12 cellular contexts compared by ENCODE assay signal in genomic region chr9:5499889-5500398, GRCh38. TPM values are rescaled to one million over a fixed set of nuclear protein-coding genes. Genes with fewer than 3 reads are reported as not detected.
DNase-seq lines count a peak whose midpoint lies in the region; ATAC-seq, FAIRE-seq and TF ChIP-seq lines count a peak whose summit lies in the region.
"Had no signal": no experiment of that assay in that cellular context is flagged by ENCODE, and none has a peak within 500 bp of the region (broad histone marks: within the 10 kb centered on the region; RNA-seq: fewer than 3 reads in every experiment).

No MANE protein-coding gene starts in this region.

- peak overlapping the region; percentile 56 for H3K4me2 ChIP-seq in K562 (ENCODE audit: insufficient read depth, low read length)

- FAIRE-seq in K562 (lab: Jason Lieb, UNC): peak; percentile 84
- no peak for FAIRE-seq in kidney (lab: Jason Lieb, UNC)
- FAIRE-seq: TTC549 had no signal

- TF ChIP-seq RAD21 in K562 (CRISPR knock-in tag; conservative IDR thresholded peaks at IDR 0.05 in 1 of 2, IDR thresholded peaks at IDR 0.05 in 1 of 2): no peak

- H3K79me2 ChIP-seq in ACC112 (ENCODE audit: control insufficient read depth, insufficient read depth, low read length, unreplicated experiment) (no peaks in the 10 kb centered on the region), K562 (ENCODE audit: control insufficient read depth, insufficient read depth, low read length) (no peaks in the 10 kb centered on the region)

- peak; percentile 69 for ATAC-seq in K562
- no peak for ATAC-seq in GM19467 (IDR thresholded peaks at IDR 0.05; ENCODE audit: unreplicated experiment)

- no peak for TF ChIP-seq CTCF in K562 (IDR thresholded peaks at IDR 0.05 in 2 of 3, conservative IDR thresholded peaks at IDR 0.05 in 1 of 3; ENCODE audit: insufficient read depth in 2 of 3, low read depth in 1 of 3, low read length in 3 of 3)
- no peak for TF ChIP-seq CTCF in kidney (IDR thresholded peaks at IDR 0.05; ENCODE audit: borderline replicate concordance, extremely low read depth, insufficient read depth)

- no peak overlapping the region for H2AFZ ChIP-seq in ACC112 (ENCODE audit: low read length, unreplicated experiment)
- peak overlapping the region; percentile 96 for H2AFZ ChIP-seq in K562 (ENCODE audit: low read depth, low read length)

- 0% methylated on average over 4 of the region's 4 CpGs for WGBS in K562 (ENCODE audit: insufficient coverage, low coverage, missing lambda C conversion rate)

- no peaks in the 10 kb centered on the region for H4K20me1 ChIP-seq in K562 (replicated peaks; ENCODE audit: control insufficient read depth, insufficient read depth, low read length)

- peak; percentile 72 for DNase-seq in KG1 (lab: John Stamatoyannopoulos, UW)
- peak in 2 of 4 experiments; percentile 24 to 73 for DNase-seq in K562 (ENCODE audit: extremely low read depth in 1 of 4, low spot score in 3 of 4)
- no peak for DNase-seq in kidney
- no peak for DNase-seq in GM19238 (ENCODE audit: insufficient read length, low spot score)
- DNase-seq in 8988T: no peak
- no peak for DNase-seq in LoVo (ENCODE audit: low spot score)
- DNase-seq: C1 segment of cervical spinal cord, NCI-H146 had no signal

- intact Hi-C loops in K562 (cut with micrococcal nuclease): loop anchor here (5.0 kb wide), 1 partner anchor 48 kb away; the partner anchor contains the start of gene CD274
- intact Hi-C loops in kidney (cut with DNase I): no loop called here

- H3K27ac ChIP-seq in ACC112 (ENCODE audit: low read depth, low read length) (peak overlapping the region; percentile 51), K562 (ENCODE audit: extremely low read depth, low read depth, low read length) (peak overlapping the region; percentile 81), kidney (ENCODE audit: low read depth in 2 of 2, low read length in 2 of 2) (peak overlapping the region; percentile 45 to 50)
- H3K27ac ChIP-seq: thoracic aorta had no signal

- no peak overlapping the region for H3K4me3 ChIP-seq in ACC112 (ENCODE audit: low read depth, low read length)
- H3K4me3 ChIP-seq in K562: no peak overlapping the region
- H3K4me3 ChIP-seq in kidney (ENCODE audit: low read length in 2 of 2): no peak overlapping the region
- H3K4me3 ChIP-seq: thoracic aorta had no signal

- POLR2A ChIA-PET in K562 (lab: Yijun Ruan, JAX): no interaction called here

- H3K9me1 ChIP-seq in K562 (ENCODE audit: control insufficient read depth, insufficient read depth, low read length): no peaks in the 10 kb centered on the region

- TF ChIP-seq POLR2A in K562 (conservative IDR thresholded peaks at IDR 0.05): no peak

- H3K27me3 ChIP-seq in ACC112 (ENCODE audit: insufficient read depth, low read length) (no peaks in the 10 kb centered on the region), K562 (ENCODE audit: control insufficient read depth in 2 of 2, insufficient read depth in 2 of 2, low read length in 2 of 2) (no peaks in the 10 kb centered on the region)

- in situ Hi-C loops in K562 (cut with MboI): no loop called here

- CTCF ChIA-PET in K562 (lab: Yijun Ruan, JAX; ENCODE audit: low intra/inter-chr PET ratio): no interaction called here

- no TSS peak for BruUV-seq in K562 (replicated peaks; lab: Mats Ljungman, UMichigan)

- peaks cover 26% of the 10 kb centered on the region for H3K4me1 ChIP-seq in ACC112 (ENCODE audit: control insufficient read depth, insufficient read depth, low read length, unreplicated experiment)
- peaks cover 20 to 21% of the 10 kb centered on the region in 2 experiments; a peak in 4 of 5 replicates for H3K4me1 ChIP-seq in K562 (replicated peaks in 1 of 2; ENCODE audit: control insufficient read depth in 2 of 2, insufficient read depth in 2 of 2, low read length in 2 of 2)
- no peaks in the 10 kb centered on the region for H3K4me1 ChIP-seq in kidney (ENCODE audit: control insufficient read depth in 1 of 2, insufficient read depth in 1 of 2, low read depth in 1 of 2, low read length in 2 of 2)

- H3K9me3 ChIP-seq in K562 (replicated peaks; ENCODE audit: control insufficient read depth, insufficient read depth, low read depth, low read length) (no peaks in the 10 kb centered on the region), kidney (ENCODE audit: control insufficient read depth in 1 of 2, low read length in 2 of 2) (no peaks in the 10 kb centered on the region)
- H3K9me3 ChIP-seq: thoracic aorta had no signal

- H3K36me3 ChIP-seq in ACC112 (ENCODE audit: insufficient read depth, low read length): no peaks in the 10 kb centered on the region; the same call in 1 of the 2 replicates
- H3K36me3 ChIP-seq in K562 (ENCODE audit: control insufficient read depth, insufficient read depth, low read length): no peaks in the 10 kb centered on the region
- no peaks in the 10 kb centered on the region for H3K36me3 ChIP-seq in kidney (ENCODE audit: control insufficient read depth in 1 of 2, insufficient read depth in 2 of 2, low read length in 2 of 2)
- H3K36me3 ChIP-seq: thoracic aorta had no signal

- H3K9ac ChIP-seq in K562 (ENCODE audit: insufficient read depth in 1 of 2, low read depth in 2 of 2, low read length in 2 of 2) (peak overlapping the region in 1 of 2 experiments; percentile 41; a peak in 1 of 4 replicates), kidney (ENCODE audit: low read length in 2 of 2) (no peak overlapping the region)

- TF ChIP-seq EP300 in K562 (IDR thresholded peaks at IDR 0.05; ENCODE audit: low read length): peak; percentile 60; the same call in 1 of the 2 replicates

TF ChIP-seq in K562, 482 proteins besides CTCF, POLR2A, EP300 and RAD21 (continues in another document):
- TF ChIP-seq ZNF395 (CRISPR knock-in tag; IDR thresholded peaks at IDR 0.05) (0 out of 2 replicates have a peak, but pooled peaks have one; percentile 48), CBFA2T3 (IDR thresholded peaks at IDR 0.05) (peak; percentile 62), ZNF197 (CRISPR knock-in tag; IDR thresholded peaks at IDR 0.05; ENCODE audit: low read depth) (peak; percentile 47; the same call in 1 of the 2 replicates), SMARCE1 (IDR thresholded peaks at IDR 0.05) (0 out of 2 replicates have a peak, but pooled peaks have one; percentile 60), NFE2 (IDR thresholded peaks at IDR 0.05; ENCODE audit: low read depth) (peak; percentile 72; the same call in 1 of the 2 replicates), CREM (IDR thresholded peaks at IDR 0.05; ENCODE audit: low read depth) (0 out of 2 replicates have a peak, but pooled peaks have one; percentile 11), STAT5A (IDR thresholded peaks at IDR 0.05; ENCODE audit: borderline replicate concordance, low read length) (no peak)

RNA-seq across cellular contexts. Expression of gene PDCD1LG2, which starts 10.4 kb away (rescaled TPM):
- total RNA-seq in K562 (2011; cell fraction: chromatin; rRNA removed; ENCODE audit: low replicate concordance): not detected in 2 replicates
- not detected in 2 replicates for total RNA-seq in K562 (2011; cell fraction: nucleolus; rRNA removed)
- total RNA-seq in K562 (2011; cell fraction: nucleoplasm; rRNA removed): not detected in 2 replicates
- total RNA-seq in K562 (2014; rRNA removed) (not detected in 2 replicates), K562 (2014; rRNA removed; fragmentation: Illumina TruSeq; extraction: Trizol) (not detected in 2 replicates), K562 (2015; rRNA removed; fragmentation: Illumina TruSeq; extraction: Trizol) (not detected in 2 replicates), K562 (2021) (not detected in 2 replicates), kidney (2.4 TPM)
- polyA plus RNA-seq in K562 (2011; rRNA removed) (not detected in 2 replicates), K562 (2014; fragmentation: Illumina TruSeq; extraction: Trizol) (not detected in 2 replicates), K562 (2014; fragmentation: Nextera tagmentation; extraction: Ambion mirVana) (not detected), K562 (2014; rRNA removed) (not detected in 2 replicates), kidney (ENCODE audit: insufficient read depth, low read depth, low replicate concordance) (1.5 TPM)
- polyA plus RNA-seq in K562 (2011; cell fraction: cytosol; rRNA removed): not detected in 2 replicates
- not detected in 2 replicates for polyA plus RNA-seq in K562 (2011; cell fraction: nucleus; rRNA removed)
- polyA plus RNA-seq in K562 (2012): not detected in 2 replicates
- not detected in 2 replicates for polyA minus RNA-seq in K562 (2011; rRNA and poly(A)+ RNA removed)
- polyA minus RNA-seq in K562 (2011; cell fraction: cytosol; rRNA and poly(A)+ RNA removed): not detected in 2 replicates
- polyA minus RNA-seq in K562 (2011; cell fraction: nucleus; rRNA and poly(A)+ RNA removed): not detected in 2 replicates

RNA-seq across cellular contexts. Expression of gene CD274, which starts 49.6 kb away (rescaled TPM):
- not detected in 2 replicates for total RNA-seq in K562 (2011; cell fraction: chromatin; rRNA removed; ENCODE audit: low replicate concordance)
- not detected in 2 replicates for total RNA-seq in K562 (2011; cell fraction: nucleolus; rRNA removed)
- not detected in 2 replicates for total RNA-seq in K562 (2011; cell fraction: nucleoplasm; rRNA removed)
- total RNA-seq in K562 (2014; rRNA removed) (0.20 and 0.27 TPM in 2 replicates), K562 (2014; rRNA removed; fragmentation: Illumina TruSeq; extraction: Trizol) (0.47 TPM in 1 of 2 replicates, not detected in the other), K562 (2015; rRNA removed; fragmentation: Illumina TruSeq; extraction: Trizol) (0.26 and 0.51 TPM in 2 replicates), K562 (2021) (0.18 and 0.24 TPM in 2 replicates), kidney (5.0 TPM)
- polyA plus RNA-seq in K562 (2011; rRNA removed) (0.18 TPM in 1 of 2 replicates, not detected in the other), K562 (2014; fragmentation: Illumina TruSeq; extraction: Trizol) (0.07 and 0.33 TPM in 2 replicates), K562 (2014; fragmentation: Nextera tagmentation; extraction: Ambion mirVana) (under 1 TPM in 1 of 2 experiments, not detected in 1; 0.32 TPM), K562 (2014; rRNA removed) (0.34 TPM in 1 of 2 replicates, not detected in the other), kidney (ENCODE audit: insufficient read depth, low read depth, low replicate concordance) (2.0 TPM)
- not detected in 2 replicates for polyA plus RNA-seq in K562 (2011; cell fraction: cytosol; rRNA removed)
- polyA plus RNA-seq in K562 (2011; cell fraction: nucleus; rRNA removed): 0.07 and 0.34 TPM in 2 replicates
- 0.09 and 0.18 TPM in 2 replicates for polyA plus RNA-seq in K562 (2012)
- not detected in 2 replicates for polyA minus RNA-seq in K562 (2011; rRNA and poly(A)+ RNA removed)
- polyA minus RNA-seq in K562 (2011; cell fraction: cytosol; rRNA and poly(A)+ RNA removed): not detected in 2 replicates
- not detected in 2 replicates for polyA minus RNA-seq in K562 (2011; cell fraction: nucleus; rRNA and poly(A)+ RNA removed)
